8 cellular contexts compared by ENCODE assay signal in genomic region chr2:218893349-218894167, GRCh38. TPM values are rescaled to one million over a fixed set of nuclear protein-coding genes. Genes with fewer than 3 reads are reported as not detected.
DNase-seq lines count a peak whose midpoint lies in the region; ATAC-seq and TF ChIP-seq lines count a peak whose summit lies in the region.

No MANE protein-coding gene starts in this region.

- ATAC-seq in T-helper 17 cell (no peak), HG02884 (IDR thresholded peaks at IDR 0.05; ENCODE audit: unreplicated experiment) (no peak), aorta (ENCODE audit: low FRiP score) (no peak)
- ATAC-seq in stimulated activated memory B cell treated with anti-CD40 and anti-IgM and Interleukin-4, amounts not matched to agents 10 μg/mL and 1 μg/mL and 100 μg/mL, for 72 hours = no peak

- no peaks in the 10 kb centered on the region for H3K4me1 ChIP-seq in aorta (ENCODE audit: control insufficient read depth in 1 of 2, insufficient read depth in 2 of 2, low read length in 2 of 2)

- H3K4me3 ChIP-seq in fibroblast of the aortic adventitia (ENCODE audit: low read depth, low read length) = peak overlapping the region; percentile 25
- H3K4me3 ChIP-seq in aorta (ENCODE audit: low read length in 2 of 2) = no peak overlapping the region

- DNase-seq in T-helper 2 cell treated with Interferon-gamma antibody and Interleukin-4, amounts not matched to agents 5 μg/mL and 100 μg/mL, for 36 hours (ENCODE audit: low spot score) = no peak
- DNase-seq in T-helper 2 cell (no peak), T-helper 17 cell (no peak), fibroblast of the aortic adventitia (ENCODE audit: low read depth) (no peak), retina (no peak), aorta (no peak)

- H3K36me3 Mint-ChIP-seq in T-helper 2 cell treated with Interferon-gamma antibody and Interleukin-4, amounts not matched to agents 5 μg/mL and 100 μg/mL, for 36 hours (ENCODE audit: low read depth) = no peaks in the 10 kb centered on the region
- H3K36me3 Mint-ChIP-seq in T-helper 17 cell (ENCODE audit: low read depth) = no peaks in the 10 kb centered on the region
- no peaks in the 10 kb centered on the region for H3K36me3 Mint-ChIP-seq in stimulated activated memory B cell treated with anti-CD40 and anti-IgM and Interleukin-4, amounts not matched to agents 10 μg/mL and 1 μg/mL and 100 μg/mL, for 72 hours

- H3K4me1 Mint-ChIP-seq in T-helper 2 cell treated with Interferon-gamma antibody and Interleukin-4, amounts not matched to agents 5 μg/mL and 100 μg/mL, for 36 hours (ENCODE audit: low read depth) = peaks cover 36% of the 10 kb centered on the region
- H3K4me1 Mint-ChIP-seq in T-helper 17 cell = peaks cover 52% of the 10 kb centered on the region
- peaks cover 61% of the 10 kb centered on the region for H3K4me1 Mint-ChIP-seq in stimulated activated memory B cell treated with anti-CD40 and anti-IgM and Interleukin-4, amounts not matched to agents 10 μg/mL and 1 μg/mL and 100 μg/mL, for 72 hours

- H3K9me3 Mint-ChIP-seq in T-helper 2 cell treated with Interferon-gamma antibody and Interleukin-4, amounts not matched to agents 5 μg/mL and 100 μg/mL, for 36 hours = no peaks in the 10 kb centered on the region
- H3K9me3 Mint-ChIP-seq in stimulated activated memory B cell treated with anti-CD40 and anti-IgM and Interleukin-4, amounts not matched to agents 10 μg/mL and 1 μg/mL and 100 μg/mL, for 72 hours = no peaks in the 10 kb centered on the region

- H3K9me3 ChIP-seq in T-helper 17 cell (ENCODE audit: control insufficient read depth, low read length, poor library complexity, severe bottlenecking) = no peaks in the 10 kb centered on the region
- no peaks in the 10 kb centered on the region for H3K9me3 ChIP-seq in aorta (ENCODE audit: control insufficient read depth, low read length)

- H3K27ac Mint-ChIP-seq in T-helper 2 cell treated with Interferon-gamma antibody and Interleukin-4, amounts not matched to agents 5 μg/mL and 100 μg/mL, for 36 hours = peak overlapping the region; percentile 69
- H3K27ac Mint-ChIP-seq in T-helper 17 cell = peak overlapping the region; percentile 100
- peak overlapping the region; percentile 78 for H3K27ac Mint-ChIP-seq in stimulated activated memory B cell treated with anti-CD40 and anti-IgM and Interleukin-4, amounts not matched to agents 10 μg/mL and 1 μg/mL and 100 μg/mL, for 72 hours

- H3K27ac ChIP-seq in aorta (ENCODE audit: low read depth in 1 of 2, low read length in 2 of 2) = no peak overlapping the region

- intact Hi-C loops in aorta (cut with DNase I) = no loop called here

- no peaks in the 10 kb centered on the region for H3K27me3 ChIP-seq in aorta (ENCODE audit: control insufficient read depth in 1 of 2, insufficient read depth in 2 of 2, low read length in 1 of 2)

- H3K36me3 ChIP-seq in aorta (ENCODE audit: control insufficient read depth in 1 of 2, insufficient read depth in 2 of 2, low read length in 1 of 2) = no peaks in the 10 kb centered on the region

- TF ChIP-seq CTCF in fibroblast of the aortic adventitia (IDR thresholded peaks at IDR 0.05; ENCODE audit: insufficient read depth, low read length) = no peak

- peak overlapping the region; percentile 72 for H3K4me3 Mint-ChIP-seq in T-helper 2 cell treated with Interferon-gamma antibody and Interleukin-4, amounts not matched to agents 5 μg/mL and 100 μg/mL, for 36 hours
- peak overlapping the region; percentile 86 for H3K4me3 Mint-ChIP-seq in T-helper 17 cell
- H3K4me3 Mint-ChIP-seq in stimulated activated memory B cell treated with anti-CD40 and anti-IgM and Interleukin-4, amounts not matched to agents 10 μg/mL and 1 μg/mL and 100 μg/mL, for 72 hours = peak overlapping the region; percentile 55

- WGBS in aorta, 2 donors = 25 to 29% methylated on average over 10 of the region's 10 CpGs

- H3K27me3 Mint-ChIP-seq in T-helper 2 cell treated with Interferon-gamma antibody and Interleukin-4, amounts not matched to agents 5 μg/mL and 100 μg/mL, for 36 hours (ENCODE audit: low read depth) = peaks cover 51% of the 10 kb centered on the region
- H3K27me3 Mint-ChIP-seq in T-helper 17 cell = no peaks in the 10 kb centered on the region
- no peaks in the 10 kb centered on the region for H3K27me3 Mint-ChIP-seq in stimulated activated memory B cell treated with anti-CD40 and anti-IgM and Interleukin-4, amounts not matched to agents 10 μg/mL and 1 μg/mL and 100 μg/mL, for 72 hours

RNA-seq across cellular contexts. Expression of gene WNT10A, which starts 12.9 kb away (rescaled TPM):
- total RNA-seq in T-helper 17 cell (10 to 100 TPM in 1 of 2 donors, 1 to 10 TPM in 1; 5.5 to 14.4 TPM), fibroblast of the aortic adventitia (ENCODE audit: low replicate concordance) (not detected in 2 replicates), aorta (not detected)
- polyA plus RNA-seq in aorta = not detected

RNA-seq across cellular contexts. Expression of gene WNT6, which starts 34.0 kb away (rescaled TPM):
- total RNA-seq in T-helper 17 cell (not detected), fibroblast of the aortic adventitia (ENCODE audit: low replicate concordance) (not detected in 2 replicates), aorta (1 to 10 TPM in 1 of 2 donors, under 1 TPM in 1; 0.88 to 2.1 TPM)
- not detected for polyA plus RNA-seq in aorta
